In genomic region chr1:230271396-230272035, GRCh38 we compare ENCODE assay signal across 10 cellular contexts.
DNase-seq lines count a peak whose midpoint lies in the region; ATAC-seq, FAIRE-seq and TF ChIP-seq lines count a peak whose summit lies in the region.
"Had no signal": no experiment of that assay in that cellular context is flagged by ENCODE, and none has a peak within 500 bp of the region (broad histone marks: within the 10 kb centered on the region; RNA-seq: fewer than 3 reads in every experiment).

No MANE protein-coding gene starts in this region.

- no peak for FAIRE-seq in frontal cortex (lab: Jason Lieb, UNC)
- FAIRE-seq: K562 had no signal

- ATAC-seq in activated CD8-positive, alpha-beta memory T cell treated with anti-CD3 and anti-CD28 coated beads, Interleukin-2, amount 10 ng/mL, durations not matched to agents 7 days and 5 days = no peak
- ATAC-seq in effector memory CD8-positive, alpha-beta T cell (replicated peaks) = no peak
- ATAC-seq in stimulated activated naive CD8-positive, alpha-beta T cell treated with anti-CD3 and anti-CD28 coated beads, Interleukin-15, amount 100 ng/mL, for 72 hours = no peak
- ATAC-seq in HG03196 (IDR thresholded peaks at IDR 0.05; ENCODE audit: unreplicated experiment) (no peak), HG03460 (IDR thresholded peaks at IDR 0.05; ENCODE audit: unreplicated experiment) (no peak)
- ATAC-seq: K562 had no signal

- H3K9me3 ChIP-seq in Peyer's patch = no peaks in the 10 kb centered on the region

- no peaks in the 10 kb centered on the region for H3K9me3 Mint-ChIP-seq in activated CD8-positive, alpha-beta memory T cell treated with anti-CD3 and anti-CD28 coated beads, Interleukin-2, amount 10 ng/mL, durations not matched to agents 7 days and 5 days (ENCODE audit: low read depth)
- H3K9me3 Mint-ChIP-seq in effector memory CD8-positive, alpha-beta T cell = no peaks in the 10 kb centered on the region
- no peaks in the 10 kb centered on the region for H3K9me3 Mint-ChIP-seq in stimulated activated naive CD8-positive, alpha-beta T cell treated with anti-CD3 and anti-CD28 coated beads, Interleukin-15, amount 100 ng/mL, for 72 hours

- no peak overlapping the region for H3K4me3 ChIP-seq in Peyer's patch
- H3K4me3 ChIP-seq: K562 had no signal

- peak overlapping the region in 1 of 4 donors; percentile 69 for H3K27ac ChIP-seq in Peyer's patch

- H3K27me3 Mint-ChIP-seq in activated CD8-positive, alpha-beta memory T cell treated with anti-CD3 and anti-CD28 coated beads, Interleukin-2, amount 10 ng/mL, durations not matched to agents 7 days and 5 days = no peaks in the 10 kb centered on the region
- H3K27me3 Mint-ChIP-seq in effector memory CD8-positive, alpha-beta T cell = no peaks in the 10 kb centered on the region
- no peaks in the 10 kb centered on the region for H3K27me3 Mint-ChIP-seq in stimulated activated naive CD8-positive, alpha-beta T cell treated with anti-CD3 and anti-CD28 coated beads, Interleukin-15, amount 100 ng/mL, for 72 hours

- CTCF ChIA-PET in activated CD8-positive, alpha-beta memory T cell treated with anti-CD3 and anti-CD28 coated beads, Interleukin-2, amount 10 ng/mL, durations not matched to agents 7 days and 5 days (lab: Charles Lee) = no interaction called here

- no peak for TF ChIP-seq CTCF in Peyer's patch (IDR thresholded peaks at IDR 0.05)

- peaks cover 0 to 21% (median 0%) of the 10 kb centered on the region in 3 donors for H3K36me3 ChIP-seq in Peyer's patch

- peaks cover 0 to 42% (median 5%) of the 10 kb centered on the region in 4 donors for H3K4me1 ChIP-seq in Peyer's patch

- no peaks in the 10 kb centered on the region for H3K27me3 ChIP-seq in Peyer's patch

- peaks cover 34% of the 10 kb centered on the region for H3K4me1 Mint-ChIP-seq in activated CD8-positive, alpha-beta memory T cell treated with anti-CD3 and anti-CD28 coated beads, Interleukin-2, amount 10 ng/mL, durations not matched to agents 7 days and 5 days
- H3K4me1 Mint-ChIP-seq in effector memory CD8-positive, alpha-beta T cell (ENCODE audit: low read depth in 2 of 2) = peaks cover 7 to 9% of the 10 kb centered on the region in 2 donors
- peaks cover 77% of the 10 kb centered on the region for H3K4me1 Mint-ChIP-seq in stimulated activated naive CD8-positive, alpha-beta T cell treated with anti-CD3 and anti-CD28 coated beads, Interleukin-15, amount 100 ng/mL, for 72 hours

- no peak for TF ChIP-seq POLR2A in Peyer's patch (IDR thresholded peaks at IDR 0.05)

- no peak overlapping the region for H3K4me3 Mint-ChIP-seq in activated CD8-positive, alpha-beta memory T cell treated with anti-CD3 and anti-CD28 coated beads, Interleukin-2, amount 10 ng/mL, durations not matched to agents 7 days and 5 days
- no peak overlapping the region for H3K4me3 Mint-ChIP-seq in effector memory CD8-positive, alpha-beta T cell
- peak overlapping the region; percentile 36 to 72 for H3K4me3 Mint-ChIP-seq in stimulated activated naive CD8-positive, alpha-beta T cell treated with anti-CD3 and anti-CD28 coated beads, Interleukin-15, amount 100 ng/mL, for 72 hours

- H3K36me3 Mint-ChIP-seq in activated CD8-positive, alpha-beta memory T cell treated with anti-CD3 and anti-CD28 coated beads, Interleukin-2, amount 10 ng/mL, durations not matched to agents 7 days and 5 days = peaks cover 6% of the 10 kb centered on the region
- H3K36me3 Mint-ChIP-seq in effector memory CD8-positive, alpha-beta T cell (ENCODE audit: insufficient read depth) = peaks cover 4% of the 10 kb centered on the region

- H3K27ac Mint-ChIP-seq in activated CD8-positive, alpha-beta memory T cell treated with anti-CD3 and anti-CD28 coated beads, Interleukin-2, amount 10 ng/mL, durations not matched to agents 7 days and 5 days = peak overlapping the region; percentile 70
- peak overlapping the region; percentile 1 to 9 for H3K27ac Mint-ChIP-seq in effector memory CD8-positive, alpha-beta T cell
- peak overlapping the region; percentile 24 to 96 for H3K27ac Mint-ChIP-seq in stimulated activated naive CD8-positive, alpha-beta T cell treated with anti-CD3 and anti-CD28 coated beads, Interleukin-15, amount 100 ng/mL, for 72 hours

- DNase-seq in activated CD8-positive, alpha-beta memory T cell treated with anti-CD3 and anti-CD28 coated beads, Interleukin-2, amount 10 ng/mL, durations not matched to agents 7 days and 5 days = no peak
- DNase-seq in activated CD8-positive, alpha-beta memory T cell treated with anti-CD3 and anti-CD28 coated beads, Interleukin-2, amount 50 U/mL, for 4 hours = no peak
- DNase-seq in Peyer's patch (peak in 2 of 3 donors; percentile 51 to 62), frontal cortex (ENCODE audit: low spot score in 2 of 2) (no peak)
- no peak for DNase-seq in effector memory CD8-positive, alpha-beta T cell
- no peak for DNase-seq in stimulated activated naive CD8-positive, alpha-beta T cell treated with anti-CD3 and anti-CD28 coated beads, Interleukin-15, amount 100 ng/mL, for 72 hours
- DNase-seq: activated gamma-delta T cell had no signal

Comparison
In these comparisons a context has a peak if more than half of its experiments do, and no peak if none do; other contexts are left out.
1. DNase-seq: peak in Peyer's patch (2 of 3); none in activated CD8-positive, alpha-beta memory T cell treated with anti-CD3 and anti-CD28 coated beads, Interleukin-2, amount 10 ng/mL, durations not matched to agents 7 days and 5 days (single experiment), activated CD8-positive, alpha-beta memory T cell treated with anti-CD3 and anti-CD28 coated beads, Interleukin-2, amount 50 U/mL, for 4 hours (single experiment), effector memory CD8-positive, alpha-beta T cell (0 of 3), stimulated activated naive CD8-positive, alpha-beta T cell treated with anti-CD3 and anti-CD28 coated beads, Interleukin-15, amount 100 ng/mL, for 72 hours (0 of 2) and frontal cortex (0 of 2).
2. H3K27ac Mint-ChIP-seq: peak in every context shown above with its lines; median percentile 70 in activated CD8-positive, alpha-beta memory T cell treated with anti-CD3 and anti-CD28 coated beads, Interleukin-2, amount 10 ng/mL, durations not matched to agents 7 days and 5 days; 60 in stimulated activated naive CD8-positive, alpha-beta T cell treated with anti-CD3 and anti-CD28 coated beads, Interleukin-15, amount 100 ng/mL, for 72 hours; 5 in effector memory CD8-positive, alpha-beta T cell.
3. H3K4me3 Mint-ChIP-seq: peak in stimulated activated naive CD8-positive, alpha-beta T cell treated with anti-CD3 and anti-CD28 coated beads, Interleukin-15, amount 100 ng/mL, for 72 hours (2 of 2); none in activated CD8-positive, alpha-beta memory T cell treated with anti-CD3 and anti-CD28 coated beads, Interleukin-2, amount 10 ng/mL, durations not matched to agents 7 days and 5 days (single experiment) and effector memory CD8-positive, alpha-beta T cell (0 of 2).